ENCODE assay signal across 26 cellular contexts in the genomic region with DNA sequence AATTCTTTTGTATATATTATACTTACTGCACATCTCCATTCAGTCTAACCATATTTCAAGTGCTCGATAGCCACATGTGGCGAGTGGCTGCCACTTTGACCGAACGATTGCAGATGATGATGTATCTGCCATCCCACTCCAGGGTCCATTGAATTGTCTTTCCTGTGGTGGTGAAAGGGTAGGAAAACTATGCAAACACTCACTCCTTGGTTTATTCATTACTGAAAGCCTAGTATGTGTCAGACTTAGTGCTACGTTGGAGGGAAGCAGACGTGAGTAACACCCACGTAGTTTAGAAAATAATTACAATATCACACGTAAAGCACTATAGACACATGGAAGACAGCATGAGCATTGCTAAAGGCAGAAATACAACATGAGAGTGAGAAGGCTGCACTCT.
DNase-seq lines count a peak whose midpoint lies in the region; ATAC-seq, FAIRE-seq and TF ChIP-seq lines count a peak whose summit lies in the region.
"Had no signal": no experiment of that assay in that cellular context is flagged by ENCODE, and none has a peak within 500 bp of the region (broad histone marks: within the 10 kb centered on the region; RNA-seq: fewer than 3 reads in every experiment).

No MANE protein-coding gene starts in this region.

- H3K4me2 ChIP-seq in astrocyte (ENCODE audit: low read length), result no peak overlapping the region
- H3K4me2 ChIP-seq: A549, SK-N-SH had no signal

- H3K36me3 Mint-ChIP-seq in astrocyte (ENCODE audit: low read depth, unreplicated experiment), result peaks cover 3% of the 10 kb centered on the region
- H3K36me3 Mint-ChIP-seq in activated CD4-positive, alpha-beta T cell treated with anti-CD3 and anti-CD28 coated beads for 36 hours (ENCODE audit: low read depth), result no peaks in the 10 kb centered on the region
- H3K36me3 Mint-ChIP-seq: CD8-positive, alpha-beta T cell had no signal

- H3K4me1 ChIP-seq in astrocyte (ENCODE audit: insufficient read depth, low read length), result no peaks in the 10 kb centered on the region
- H3K4me1 ChIP-seq: A549 had no signal

- H3K27ac ChIP-seq in astrocyte (ENCODE audit: low read depth, low read length), result no peak overlapping the region
- H3K27ac ChIP-seq: A549, C4-2B had no signal

- no peak overlapping the region for H3K27ac Mint-ChIP-seq in astrocyte (ENCODE audit: unreplicated experiment)
- no peak overlapping the region for H3K27ac Mint-ChIP-seq in activated CD4-positive, alpha-beta T cell treated with anti-CD3 and anti-CD28 coated beads for 36 hours
- H3K27ac Mint-ChIP-seq: B cell; CD8-positive, alpha-beta T cell had no signal

- no peak overlapping the region for H3K4me3 Mint-ChIP-seq in astrocyte (ENCODE audit: unreplicated experiment)
- no peak overlapping the region for H3K4me3 Mint-ChIP-seq in activated CD4-positive, alpha-beta T cell treated with anti-CD3 and anti-CD28 coated beads for 36 hours
- H3K4me3 Mint-ChIP-seq: B cell; CD8-positive, alpha-beta T cell had no signal

- H3K4me3 ChIP-seq in astrocyte (ENCODE audit: insufficient read depth, low read depth, low read length), result no peak overlapping the region
- no peak overlapping the region for H3K4me3 ChIP-seq in kidney epithelial cell (ENCODE audit: low read depth, low read length)
- H3K4me3 ChIP-seq: A549 had no signal

- no peaks in the 10 kb centered on the region for H3K9me3 Mint-ChIP-seq in astrocyte (ENCODE audit: unreplicated experiment)
- H3K9me3 Mint-ChIP-seq in activated CD4-positive, alpha-beta T cell treated with anti-CD3 and anti-CD28 coated beads for 36 hours (ENCODE audit: low read depth), result no peaks in the 10 kb centered on the region
- H3K9me3 Mint-ChIP-seq: CD8-positive, alpha-beta T cell had no signal

- DNase-seq in HS-5 (ENCODE audit: low read depth) (peak; percentile 56), astrocyte (ENCODE audit: low read depth) (peak; percentile 84), kidney epithelial cell (ENCODE audit: low read depth) (peak; percentile 81), OCI-M2 (lab: John Stamatoyannopoulos, UW; ENCODE audit: unreplicated experiment) (no peak), activated T-cell treated with anti-CD3 and anti-CD28 coated beads for 4 hours (no peak)
- DNase-seq in activated CD4-positive, alpha-beta T cell treated with anti-CD3 and anti-CD28 coated beads for 36 hours, result no peak
- DNase-seq: CD8-positive, alpha-beta T cell; DMS 273 treated with DMSO at 0.1 percent for 48 hours; DMS79; GF-D8; H7; NCI-H1048; NCI-H1417; NCI-H1694; NCI-H2029 treated with DMSO at 0.1 percent for 48 hours; NCI-H2227 treated with DMSO at 0.1 percent for 48 hours; NCI-H526 treated with DMSO at 0.1 percent for 48 hours; SIG-M5; SK-N-SH; SW 1271 had no signal

- no peaks in the 10 kb centered on the region for H3K9me3 ChIP-seq in astrocyte (ENCODE audit: insufficient read depth, low read depth, low read length)
- H3K9me3 ChIP-seq: A549, SK-N-SH had no signal

- H3K36me3 ChIP-seq in astrocyte (ENCODE audit: insufficient read depth, low read length) (no peaks in the 10 kb centered on the region), kidney epithelial cell (ENCODE audit: control insufficient read depth, insufficient read depth, low read length) (no peaks in the 10 kb centered on the region)

- TF ChIP-seq CTCF in astrocyte (IDR thresholded peaks at IDR 0.05; ENCODE audit: insufficient read depth, low read depth, low read length), result no peak
- TF ChIP-seq CTCF in kidney epithelial cell (IDR thresholded peaks at IDR 0.05; ENCODE audit: insufficient read depth, low read length, poor library complexity, severe bottlenecking), result no peak

- no peak overlapping the region for H3K9ac ChIP-seq in astrocyte (ENCODE audit: low read length)
- H3K9ac ChIP-seq: SK-N-SH had no signal

- ATAC-seq in HG03378 (IDR thresholded peaks at IDR 0.05; ENCODE audit: unreplicated experiment), result no peak
- no peak for ATAC-seq in activated CD4-positive, alpha-beta T cell treated with anti-CD3 and anti-CD28 coated beads for 36 hours
- ATAC-seq: A549; CD8-positive, alpha-beta T cell; Panc1 had no signal

- intact Hi-C loops in activated CD4-positive, alpha-beta T cell treated with anti-CD3 and anti-CD28 coated beads for 36 hours (cut with DNase I, micrococcal nuclease), result no loop called here

- CTCF ChIA-PET in activated CD4-positive, alpha-beta T cell treated with anti-CD3 and anti-CD28 coated beads for 36 hours (lab: Charles Lee), result no interaction called here

- H2AFZ ChIP-seq in astrocyte (ENCODE audit: low read depth, low read length), result peak overlapping the region; percentile 3

- no peaks in the 10 kb centered on the region for H3K27me3 ChIP-seq in astrocyte (ENCODE audit: insufficient read depth, low read length)
- no peaks in the 10 kb centered on the region for H3K27me3 ChIP-seq in kidney epithelial cell (ENCODE audit: control insufficient read depth, insufficient read depth, low read length)

- no peaks in the 10 kb centered on the region for H3K79me2 ChIP-seq in astrocyte (ENCODE audit: insufficient read depth, low read length)

- no peaks in the 10 kb centered on the region for H3K4me1 Mint-ChIP-seq in astrocyte (ENCODE audit: low read depth, unreplicated experiment)
- H3K4me1 Mint-ChIP-seq in activated CD4-positive, alpha-beta T cell treated with anti-CD3 and anti-CD28 coated beads for 36 hours, result no peaks in the 10 kb centered on the region
- H3K4me1 Mint-ChIP-seq: B cell had no signal

- no peaks in the 10 kb centered on the region for H3K27me3 Mint-ChIP-seq in astrocyte (ENCODE audit: low read depth, unreplicated experiment)
- H3K27me3 Mint-ChIP-seq in activated CD4-positive, alpha-beta T cell treated with anti-CD3 and anti-CD28 coated beads for 36 hours, result no peaks in the 10 kb centered on the region
- H3K27me3 Mint-ChIP-seq: B cell had no signal

- no peak for FAIRE-seq in astrocyte (lab: Jason Lieb, UNC)
- FAIRE-seq: A549, GM12891 had no signal

- POLR2A ChIA-PET in activated CD4-positive, alpha-beta T cell treated with anti-CD3 and anti-CD28 coated beads for 36 hours (lab: Charles Lee), result no interaction called here

- H4K20me1 ChIP-seq in astrocyte (ENCODE audit: insufficient read depth, low read length), result no peaks in the 10 kb centered on the region

Comparison
In these comparisons a context has a peak if more than half of its experiments do, and no peak if none do; other contexts are left out.
1. DNase-seq: peak in HS-5 (single experiment), astrocyte (single experiment) and kidney epithelial cell (single experiment); none in OCI-M2 (single experiment), activated T-cell treated with anti-CD3 and anti-CD28 coated beads for 4 hours (single experiment) and activated CD4-positive, alpha-beta T cell treated with anti-CD3 and anti-CD28 coated beads for 36 hours (single experiment).